8 cellular contexts compared by ENCODE assay signal in the genomic region with DNA sequence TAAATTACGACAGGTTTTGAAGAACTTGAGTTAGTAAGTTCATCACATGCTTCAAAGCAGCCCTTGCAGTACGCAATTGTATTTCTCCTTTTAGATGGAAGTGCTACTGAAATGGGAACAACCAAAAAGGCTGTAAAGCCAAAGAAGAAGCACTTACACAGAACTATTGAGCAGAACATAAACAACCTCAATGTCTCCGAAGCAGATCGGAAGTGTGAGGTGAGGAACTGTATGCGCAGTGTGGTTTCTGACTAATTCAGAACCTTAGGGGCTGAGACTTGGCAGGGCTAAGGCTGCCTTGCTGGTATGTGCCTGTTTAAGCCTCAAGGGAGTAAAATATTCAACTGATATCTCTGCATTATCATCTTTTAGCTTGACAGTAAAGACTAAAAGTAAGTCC. TPM values are rescaled to one million over a fixed set of nuclear protein-coding genes. Genes with fewer than 3 reads are reported as not detected.
DNase-seq lines count a peak whose midpoint lies in the region; ATAC-seq and TF ChIP-seq lines count a peak whose summit lies in the region.

No MANE protein-coding gene starts in this region.

- intact Hi-C loops in testis (cut with DNase I; ENCODE audit: low total_unique reads) = no loop called here

- H3K9me3 Mint-ChIP-seq in T-helper 1 cell treated with Interleukin-12 subunit alpha and Interleukin-12 subunit beta and Interleukin-4 antibody, amounts not matched to agents 30 μg/mL and 1 μg/mL, for 36 hours = no peaks in the 10 kb centered on the region
- H3K9me3 Mint-ChIP-seq in osteocyte (ENCODE audit: unreplicated experiment) = no peaks in the 10 kb centered on the region

- H3K4me1 Mint-ChIP-seq in T-helper 1 cell treated with Interleukin-12 subunit alpha and Interleukin-12 subunit beta and Interleukin-4 antibody, amounts not matched to agents 30 μg/mL and 1 μg/mL, for 36 hours (ENCODE audit: low read depth) = peaks cover 39% of the 10 kb centered on the region
- peaks cover 5% of the 10 kb centered on the region for H3K4me1 Mint-ChIP-seq in osteocyte (ENCODE audit: unreplicated experiment)

- H3K27me3 Mint-ChIP-seq in T-helper 1 cell treated with Interleukin-12 subunit alpha and Interleukin-12 subunit beta and Interleukin-4 antibody, amounts not matched to agents 30 μg/mL and 1 μg/mL, for 36 hours (ENCODE audit: low read depth) = no peaks in the 10 kb centered on the region
- no peaks in the 10 kb centered on the region for H3K27me3 Mint-ChIP-seq in osteocyte (ENCODE audit: unreplicated experiment)

- no peaks in the 10 kb centered on the region for H3K9me3 ChIP-seq in testis

- 87 to 88% methylated on average over 5 of the region's 5 CpGs for WGBS in testis, 2 donors

- TF ChIP-seq POLR2A in GM18505 (IDR thresholded peaks at IDR 0.05; ENCODE audit: borderline replicate concordance, extremely low read depth, insufficient read depth, insufficient read length) (no peak), testis (IDR thresholded peaks at IDR 0.05) (no peak)

- ATAC-seq in GM18505 (IDR thresholded peaks at IDR 0.05; ENCODE audit: unreplicated experiment) (peak; percentile 79), GM21825 (IDR thresholded peaks at IDR 0.05; ENCODE audit: unreplicated experiment) (peak; percentile 83), left lobe of liver (peak; percentile 45)

- no peaks in the 10 kb centered on the region for H3K36me3 ChIP-seq in testis (ENCODE audit: low read depth, missing control alignments)

- no peak overlapping the region for H3K27ac ChIP-seq in testis

- peak overlapping the region; percentile 43 for H3K27ac Mint-ChIP-seq in T-helper 1 cell treated with Interleukin-12 subunit alpha and Interleukin-12 subunit beta and Interleukin-4 antibody, amounts not matched to agents 30 μg/mL and 1 μg/mL, for 36 hours
- no peak overlapping the region for H3K27ac Mint-ChIP-seq in osteocyte (ENCODE audit: unreplicated experiment)

- DNase-seq in left lobe of liver (ENCODE audit: low spot score) (no peak), testis (no peak), NCI-H82 (lab: John Stamatoyannopoulos, UW) (no peak), NCI-H345 (lab: John Stamatoyannopoulos, UW) (no peak), osteocyte (ENCODE audit: extremely low spot score, unreplicated experiment) (no peak)

- no peaks in the 10 kb centered on the region for H3K27me3 ChIP-seq in testis

- TF ChIP-seq CTCF in testis (IDR thresholded peaks at IDR 0.05) (no peak), osteocyte (IDR thresholded peaks at IDR 0.05) (no peak)

- H3K4me3 Mint-ChIP-seq in T-helper 1 cell treated with Interleukin-12 subunit alpha and Interleukin-12 subunit beta and Interleukin-4 antibody, amounts not matched to agents 30 μg/mL and 1 μg/mL, for 36 hours = no peak overlapping the region
- H3K4me3 Mint-ChIP-seq in osteocyte (ENCODE audit: unreplicated experiment) = no peak overlapping the region

- H3K4me1 ChIP-seq in testis = no peaks in the 10 kb centered on the region

- H3K4me3 ChIP-seq in testis = no peak overlapping the region

- peaks cover 60% of the 10 kb centered on the region for H3K36me3 Mint-ChIP-seq in T-helper 1 cell treated with Interleukin-12 subunit alpha and Interleukin-12 subunit beta and Interleukin-4 antibody, amounts not matched to agents 30 μg/mL and 1 μg/mL, for 36 hours (ENCODE audit: low read depth)
- peaks cover 7% of the 10 kb centered on the region for H3K36me3 Mint-ChIP-seq in osteocyte (ENCODE audit: unreplicated experiment)

RNA-seq across cellular contexts. Expression of a gene that starts 8.4 kb away (rescaled TPM):
- total RNA-seq in left lobe of liver (0.58 TPM), testis (10 to 100 TPM; 29.6 to 41.7 TPM), osteocyte (5.9 and 7.7 TPM in 2 replicates)
- polyA plus RNA-seq in testis (ENCODE audit: insufficient read depth, low read depth, low replicate concordance) = 81.3 TPM

RNA-seq across cellular contexts. Expression of a gene that starts 18.9 kb away (rescaled TPM):
- total RNA-seq in left lobe of liver (0.20 TPM), testis (10 to 100 TPM; 14.0 to 32.0 TPM), osteocyte (0.50 and 0.86 TPM in 2 replicates)
- polyA plus RNA-seq in testis (ENCODE audit: insufficient read depth, low read depth, low replicate concordance) = 57.9 TPM

RNA-seq across cellular contexts. Expression of a gene that starts 38.7 kb away (rescaled TPM):
- total RNA-seq in left lobe of liver (49.7 TPM), testis (100 to 1,000 TPM; 165 to 202 TPM), osteocyte (114 and 122 TPM in 2 replicates)
- polyA plus RNA-seq in testis (ENCODE audit: insufficient read depth, low read depth, low replicate concordance) = 181 TPM
